26 cellular contexts compared by ENCODE assay signal in the genomic region with DNA sequence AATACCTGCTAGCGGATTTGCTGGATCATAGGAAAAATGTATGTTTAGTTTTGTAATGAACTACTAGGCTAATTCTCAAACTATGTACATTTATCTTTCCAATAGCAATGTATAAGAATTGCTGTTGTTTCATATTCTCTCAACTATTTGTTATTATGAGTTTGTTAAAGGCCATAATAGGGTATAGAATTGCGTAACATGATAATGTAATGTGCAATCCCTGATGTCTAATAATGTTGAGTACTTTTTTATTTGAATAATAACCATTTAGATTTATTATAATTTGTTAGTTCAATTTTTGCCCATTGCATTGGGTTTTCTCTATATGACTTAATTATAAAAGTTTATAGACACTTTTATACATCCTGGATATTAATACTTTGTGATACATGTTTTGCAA.
DNase-seq lines count a peak whose midpoint lies in the region; ATAC-seq, FAIRE-seq and TF ChIP-seq lines count a peak whose summit lies in the region.
"Had no signal": no experiment of that assay in that cellular context is flagged by ENCODE, and none has a peak within 500 bp of the region (broad histone marks: within the 10 kb centered on the region; RNA-seq: fewer than 3 reads in every experiment).

No MANE protein-coding gene starts in this region.

- intact Hi-C loops in HepG2 (cut with micrococcal nuclease; ENCODE audit: unreplicated experiment) (no loop called here), right lobe of liver (cut with DNase I) (no loop called here), K562 (cut with micrococcal nuclease) (no loop called here), adrenal gland (cut with DNase I) (no loop called here)

- ATAC-seq in HepG2 (no peak), right lobe of liver (no peak), K562 (no peak)
- ATAC-seq: GM12878 had no signal

- H2AFZ ChIP-seq in HepG2 (ENCODE audit: low read length) (no peak overlapping the region), K562 (ENCODE audit: low read depth, low read length) (no peak overlapping the region)

- CTCF ChIA-PET in HepG2 (lab: Yijun Ruan, JAX; ENCODE audit: low intra/inter-chr PET ratio, low total read pairs) (no interaction called here), K562 (lab: Yijun Ruan, JAX; ENCODE audit: low intra/inter-chr PET ratio) (no interaction called here)

- H3K9me3 ChIP-seq in HepG2 (ENCODE audit: low read length) (peaks cover 42% of the 10 kb centered on the region), right lobe of liver (no peaks in the 10 kb centered on the region), K562 (replicated peaks; ENCODE audit: control insufficient read depth, insufficient read depth, low read depth, low read length) (0 out of 2 replicates have a peak, but pooled peaks cover 2% of the 10 kb centered on the region), adrenal gland (replicated peaks in 1 of 3) (peaks cover 0 to 5% (median 0%) of the 10 kb centered on the region in 3 donors)
- H3K9me3 ChIP-seq: BE2C, BLaER1 had no signal

- H3K4me2 ChIP-seq in HepG2 (ENCODE audit: low read depth, low read length) (no peak overlapping the region), K562 (ENCODE audit: insufficient read depth, low read length) (no peak overlapping the region)
- H3K4me2 ChIP-seq: BLaER1 had no signal

- H3K4me3 ChIP-seq in HepG2 (replicated peaks in 1 of 3; ENCODE audit: insufficient read depth in 1 of 3, low read depth in 2 of 3, low read length in 3 of 3): no peak overlapping the region
- H3K4me3 ChIP-seq in right lobe of liver: no peak overlapping the region
- no peak overlapping the region for H3K4me3 ChIP-seq in K562
- no peak overlapping the region for H3K4me3 ChIP-seq in adrenal gland
- H3K4me3 ChIP-seq: BLaER1, GM12878 had no signal

- H3K36me3 ChIP-seq in HepG2 (replicated peaks in 1 of 2; ENCODE audit: control insufficient read depth in 1 of 2, insufficient read depth in 2 of 2, low read length in 2 of 2): no peaks in the 10 kb centered on the region
- H3K36me3 ChIP-seq in right lobe of liver: no peaks in the 10 kb centered on the region
- no peaks in the 10 kb centered on the region for H3K36me3 ChIP-seq in K562 (ENCODE audit: control insufficient read depth, insufficient read depth, low read length)
- H3K36me3 ChIP-seq in adrenal gland (replicated peaks in 1 of 2): no peaks in the 10 kb centered on the region
- H3K36me3 ChIP-seq: BE2C, BLaER1 had no signal

- no peak for TF ChIP-seq CTCF in HepG2 (CRISPR knock-in tag; IDR thresholded peaks at IDR 0.05)
- no peak for TF ChIP-seq CTCF in right lobe of liver (IDR thresholded peaks at IDR 0.05)
- TF ChIP-seq CTCF in K562 (IDR thresholded peaks at IDR 0.05 in 2 of 3, conservative IDR thresholded peaks at IDR 0.05 in 1 of 3; ENCODE audit: insufficient read depth in 2 of 3, low read depth in 1 of 3, low read length in 3 of 3): no peak
- TF ChIP-seq CTCF in adrenal gland (IDR thresholded peaks at IDR 0.05): no peak

- FAIRE-seq in HepG2 (lab: Jason Lieb, UNC) (no peak), K562 (lab: Jason Lieb, UNC) (no peak), GM12892 (lab: Jason Lieb, UNC) (no peak)
- FAIRE-seq: A204.1, GM12878, GM19239 had no signal

- H3K4me1 ChIP-seq in HepG2 (ENCODE audit: insufficient read depth, low read length): no peaks in the 10 kb centered on the region
- no peaks in the 10 kb centered on the region for H3K4me1 ChIP-seq in right lobe of liver
- no peaks in the 10 kb centered on the region for H3K4me1 ChIP-seq in K562 (replicated peaks in 1 of 2; ENCODE audit: control insufficient read depth in 2 of 2, insufficient read depth in 2 of 2, low read length in 2 of 2)
- H3K4me1 ChIP-seq in adrenal gland (replicated peaks in 1 of 2): no peaks in the 10 kb centered on the region
- H3K4me1 ChIP-seq: BE2C, BLaER1 had no signal

- H3K27ac ChIP-seq in HepG2 (ENCODE audit: extremely low read length, insufficient read depth, low read length) (no peak overlapping the region), right lobe of liver (no peak overlapping the region), K562 (ENCODE audit: extremely low read depth, low read depth, low read length) (no peak overlapping the region), adrenal gland (no peak overlapping the region)
- H3K27ac ChIP-seq: BLaER1 had no signal

- in situ Hi-C loops in HepG2 (cut with HindIII; ENCODE audit: extremely low pct_ligation_motif_present, low pct_unique_long_range_greater_than_20kb) (no loop called here), K562 (cut with MboI) (no loop called here)

- no peaks in the 10 kb centered on the region for H3K27me3 ChIP-seq in HepG2 (ENCODE audit: control insufficient read depth in 1 of 2, insufficient read depth in 2 of 2, low read length in 2 of 2)
- H3K27me3 ChIP-seq in right lobe of liver: no peaks in the 10 kb centered on the region
- no peaks in the 10 kb centered on the region for H3K27me3 ChIP-seq in K562 (ENCODE audit: control insufficient read depth in 2 of 2, insufficient read depth in 2 of 2, low read length in 2 of 2)
- no peaks in the 10 kb centered on the region for H3K27me3 ChIP-seq in adrenal gland
- H3K27me3 ChIP-seq: BE2C, BLaER1 had no signal

- no peaks in the 10 kb centered on the region for H3K9me1 ChIP-seq in K562 (ENCODE audit: control insufficient read depth, insufficient read depth, low read length)

- 49% methylated on average over 2 of the region's 2 CpGs for WGBS in HepG2 (ENCODE audit: low lambda C conversion rate)
- WGBS in right lobe of liver (ENCODE audit: insufficient coverage, low coverage, low lambda C conversion rate, missing lambda C conversion rate): 62% methylated on average over 2 of the region's 2 CpGs
- 3% methylated on average over 2 of the region's 2 CpGs for WGBS in K562 (ENCODE audit: insufficient coverage, low coverage, missing lambda C conversion rate)
- WGBS in adrenal gland, 4 donors: 89 to 95% (median 93%) methylated on average over 2 of the region's 2 CpGs

- no peak for DNase-seq in HepG2 (ENCODE audit: low spot score)
- no peak for DNase-seq in right lobe of liver
- DNase-seq in K562 (ENCODE audit: extremely low read depth in 1 of 4, low spot score in 3 of 4): no peak
- no peak for DNase-seq in GM12892 (ENCODE audit: insufficient read length)
- no peak for DNase-seq in adrenal gland
- no peak for DNase-seq in RKO (ENCODE audit: low spot score)
- DNase-seq: 8988T; ACHN; BE2C; C1 segment of cervical spinal cord; CD4-positive, alpha-beta memory T cell; CD4-positive, CD25-positive, alpha-beta regulatory T cell; CD8-positive, alpha-beta memory T cell; COR-L47; DMS 273 treated with DMSO at 0.1 percent for 48 hours; DMS153; DMS53; DMS79; DND-41; EL; GDM1 had no signal

- BruUV-seq in HepG2 (replicated peaks; lab: Mats Ljungman, UMichigan): no TSS peak
- no TSS peak for BruUV-seq in K562 (replicated peaks; lab: Mats Ljungman, UMichigan)

- H3K9ac ChIP-seq in HepG2 (ENCODE audit: insufficient read depth, low read depth, low read length) (no peak overlapping the region), K562 (ENCODE audit: insufficient read depth in 1 of 2, low read depth in 2 of 2, low read length in 2 of 2) (no peak overlapping the region)
- H3K9ac ChIP-seq: BLaER1 had no signal

- TF ChIP-seq EP300 in HepG2 (IDR thresholded peaks at IDR 0.05; ENCODE audit: low read depth in 2 of 2, low read length in 2 of 2): no peak
- no peak for TF ChIP-seq EP300 in HepG2 (CRISPR knock-in tag; IDR thresholded peaks at IDR 0.05; ENCODE audit: borderline replicate concordance)
- TF ChIP-seq EP300 in Ishikawa (IDR thresholded peaks at IDR 0.05; ENCODE audit: borderline replicate concordance): no peak
- no peak for TF ChIP-seq EP300 in K562 (IDR thresholded peaks at IDR 0.05; ENCODE audit: low read length)

- H4K20me1 ChIP-seq in HepG2 (ENCODE audit: insufficient read depth, low read length): no peaks in the 10 kb centered on the region
- H4K20me1 ChIP-seq in K562 (replicated peaks; ENCODE audit: control insufficient read depth, insufficient read depth, low read length): no peaks in the 10 kb centered on the region
- H4K20me1 ChIP-seq: BLaER1 had no signal

- TF ChIP-seq RAD21 in HepG2 (CRISPR knock-in tag; IDR thresholded peaks at IDR 0.05) (no peak), Ishikawa (IDR thresholded peaks at IDR 0.05; ENCODE audit: low read depth) (no peak), K562 (CRISPR knock-in tag; conservative IDR thresholded peaks at IDR 0.05 in 1 of 2, IDR thresholded peaks at IDR 0.05 in 1 of 2) (no peak)

- POLR2A ChIA-PET in HepG2 (lab: Yijun Ruan, JAX) (no interaction called here), K562 (lab: Yijun Ruan, JAX) (no interaction called here)

- no peak for TF ChIP-seq POLR2A in HepG2 (IDR thresholded peaks at IDR 0.05; ENCODE audit: insufficient read depth in 1 of 2, low read depth in 2 of 2, low read length in 2 of 2)
- no peak for TF ChIP-seq POLR2A in right lobe of liver (IDR thresholded peaks at IDR 0.05)
- no peak for TF ChIP-seq POLR2A in K562 (conservative IDR thresholded peaks at IDR 0.05)
- no peak for TF ChIP-seq POLR2A in GM12892 (IDR thresholded peaks at IDR 0.05; ENCODE audit: low read depth, low read length)
- TF ChIP-seq POLR2A in adrenal gland (IDR thresholded peaks at IDR 0.05): no peak

- H3K79me2 ChIP-seq in HepG2 (ENCODE audit: insufficient read depth, low read length) (no peaks in the 10 kb centered on the region), K562 (ENCODE audit: control insufficient read depth, insufficient read depth, low read length) (no peaks in the 10 kb centered on the region)

TF ChIP-seq in HepG2, 621 proteins besides CTCF, POLR2A, EP300 and RAD21:
- TF ChIP-seq ZNF850 (CRISPR knock-in tag; conservative IDR thresholded peaks at IDR 0.05) (no peak), CEBPB (IDR thresholded peaks at IDR 0.05; ENCODE audit: borderline replicate concordance, low read depth, low read length) (peak; percentile 69)

TF ChIP-seq in Ishikawa, 13 proteins besides CTCF, POLR2A, EP300 and RAD21 (continues in another document):
- TF ChIP-seq EGR1 (IDR thresholded peaks at IDR 0.05) (no peak), ZBTB7A (IDR thresholded peaks at IDR 0.05; ENCODE audit: low read depth) (no peak)

TF ChIP-seq in K562, 482 proteins besides CTCF, POLR2A, EP300 and RAD21 (continues in another document):
- TF ChIP-seq CEBPG (CRISPR knock-in tag; IDR thresholded peaks at IDR 0.05) (no peak), CEBPG (tag; conservative IDR thresholded peaks at IDR 0.05 in 1 of 2, IDR thresholded peaks at IDR 0.05 in 1 of 2) (peak in 1 of 2 experiments; percentile 61; a peak in 2 of 4 replicates), CEBPB (tag; IDR thresholded peaks at IDR 0.05) (0 out of 2 replicates have a peak, but pooled peaks have one; percentile 18), EZH2 (IDR thresholded peaks at IDR 0.05; ENCODE audit: borderline replicate concordance, low read depth, low read length) (no peak)
- TF ChIP-seq, protein P1, sequence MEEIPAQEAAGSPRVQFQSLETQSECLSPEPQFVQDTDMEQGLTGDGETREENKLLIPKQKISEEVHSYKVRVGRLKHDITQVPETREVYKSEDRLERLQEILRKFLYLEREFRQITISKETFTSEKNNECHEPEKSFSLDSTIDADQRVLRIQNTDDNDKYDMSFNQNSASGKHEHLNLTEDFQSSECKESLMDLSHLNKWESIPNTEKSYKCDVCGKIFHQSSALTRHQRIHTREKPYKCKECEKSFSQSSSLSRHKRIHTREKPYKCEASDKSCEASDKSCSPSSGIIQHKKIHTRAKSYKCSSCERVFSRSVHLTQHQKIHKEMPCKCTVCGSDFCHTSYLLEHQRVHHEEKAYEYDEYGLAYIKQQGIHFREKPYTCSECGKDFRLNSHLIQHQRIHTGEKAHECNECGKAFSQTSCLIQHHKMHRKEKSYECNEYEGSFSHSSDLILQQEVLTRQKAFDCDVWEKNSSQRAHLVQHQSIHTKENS (CRISPR knock-in tag; IDR thresholded peaks at IDR 0.05): no peak
